Comparison of ENCODE assay signal across 8 cellular contexts in the genomic region with DNA sequence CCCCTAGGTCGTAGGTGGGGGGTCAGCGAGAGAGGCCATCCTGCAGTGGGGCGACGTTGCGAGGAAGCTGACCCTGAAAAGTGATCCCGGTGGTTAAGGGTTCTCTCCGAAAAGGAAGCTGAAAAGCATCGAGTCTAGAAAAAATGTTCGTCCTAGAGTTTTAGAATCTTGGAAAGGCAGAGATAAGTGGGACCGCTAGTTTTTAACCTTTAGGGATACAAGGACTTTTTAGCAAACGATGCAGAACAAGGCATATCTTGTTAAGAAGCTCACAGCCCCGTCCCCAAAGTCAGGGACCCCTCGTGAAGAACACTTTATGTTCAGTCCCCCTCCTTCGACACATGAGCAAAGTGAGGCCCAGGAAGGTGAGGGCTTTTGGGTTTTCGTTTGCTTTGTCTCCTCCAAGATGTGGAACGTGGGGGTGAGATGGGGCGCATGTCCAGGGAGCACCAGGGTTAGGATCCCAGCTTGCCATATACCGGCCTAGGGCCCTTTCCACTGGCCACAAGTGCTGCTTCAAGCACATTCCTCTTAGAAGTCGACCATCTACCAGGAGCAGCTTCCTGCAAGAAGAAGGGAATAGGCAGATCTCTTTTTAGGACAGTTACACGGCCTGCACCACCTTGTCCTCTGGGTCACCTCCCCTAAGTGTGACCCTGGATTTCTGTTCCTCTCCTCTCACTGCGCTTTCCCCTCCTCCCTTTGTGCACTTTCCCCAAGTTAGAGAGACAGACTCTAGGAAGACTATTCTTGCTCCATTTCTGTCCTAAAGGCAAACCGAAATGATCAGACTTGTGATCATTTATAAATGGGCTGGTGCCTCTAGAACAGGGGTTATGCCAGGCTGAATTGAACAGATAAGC. TPM values are rescaled to one million over a fixed set of nuclear protein-coding genes. Genes with fewer than 3 reads are reported as not detected.
DNase-seq lines count a peak whose midpoint lies in the region; ATAC-seq and TF ChIP-seq lines count a peak whose summit lies in the region.

No MANE protein-coding gene starts in this region.

- H3K4me3 ChIP-seq in HUES64 (ENCODE audit: low read length) = peak overlapping the region; percentile 70
- H3K4me3 ChIP-seq in astrocyte of the cerebellum (ENCODE audit: low read depth, low read length) = peak overlapping the region; percentile 75
- peak overlapping the region; percentile 76 to 92 (median 86) for H3K4me3 ChIP-seq in transverse colon

- no peak for TF ChIP-seq POLR2A in transverse colon (IDR thresholded peaks at IDR 0.05)

- WGBS in HUES64 = 35% methylated on average over 22 of the region's 22 CpGs
- WGBS in transverse colon (ENCODE audit: low coverage in 1 of 2), 2 donors = 38 to 41% methylated on average over 11 to 22 of the region's 22 CpGs

- intact Hi-C loops in transverse colon (cut with DNase I; ENCODE audit: low total_unique reads) = no loop called here

- ATAC-seq in left lobe of liver (peak; percentile 22), GM18907 (IDR thresholded peaks at IDR 0.05; ENCODE audit: unreplicated experiment) (no peak)

- H3K36me3 ChIP-seq in HUES64 (ENCODE audit: insufficient read depth, low read length) (no peaks in the 10 kb centered on the region), transverse colon (no peaks in the 10 kb centered on the region)

- H3K9ac ChIP-seq in HUES64 (ENCODE audit: low read depth, low read length) = peak overlapping the region; percentile 82

- DNase-seq in GM10266 (ENCODE audit: extremely low spot score) = peak; percentile 31
- DNase-seq in astrocyte of the cerebellum (ENCODE audit: low read depth) = no peak
- DNase-seq in left lobe of liver (ENCODE audit: low spot score) = no peak
- DNase-seq in transverse colon = no peak
- no peak for DNase-seq in NCI-H526 treated with DMSO at 0.1 percent for 48 hours (lab: John Stamatoyannopoulos, UW)
- no peak for DNase-seq in activated effector memory CD4-positive, alpha-beta T cell treated with anti-CD3 and anti-CD28 coated beads, Interleukin-2, amount 50 U/mL, for 16 hours

- TF ChIP-seq CTCF in GM10266 (IDR thresholded peaks at IDR 0.05; ENCODE audit: control insufficient read depth, insufficient read depth, low read depth, missing control alignments) (no peak), astrocyte of the cerebellum (IDR thresholded peaks at IDR 0.05; ENCODE audit: low read depth, low read length, missing control alignments) (no peak), transverse colon (IDR thresholded peaks at IDR 0.05) (no peak)

- no peak for TF ChIP-seq EP300 in transverse colon (IDR thresholded peaks at IDR 0.05; ENCODE audit: low read depth)

- in situ Hi-C loops in astrocyte of the cerebellum (cut with HindIII; ENCODE audit: low sequenced_read_pairs) (no loop called here), transverse colon (cut with MboI; ENCODE audit: low pct_ligation_motif_present in 1 of 4, low pct_unique_long_range_greater_than_20kb in 1 of 4, low sequenced_read_pairs in 3 of 4) (no loop called here)

- H3K27me3 ChIP-seq in HUES64 (ENCODE audit: insufficient read depth, low read length) (peaks cover 45% of the 10 kb centered on the region), transverse colon (no peaks in the 10 kb centered on the region)

- H3K9me3 ChIP-seq in HUES64 (ENCODE audit: insufficient read depth, low read depth, low read length) = no peaks in the 10 kb centered on the region
- no peaks in the 10 kb centered on the region for H3K9me3 ChIP-seq in transverse colon

- H3K4me1 ChIP-seq in HUES64 (ENCODE audit: insufficient read depth, low read length) (peaks cover 22% of the 10 kb centered on the region; the same call in 1 of the 2 replicates), transverse colon (peaks cover 2 to 46% (median 14%) of the 10 kb centered on the region in 4 donors)

- H3K27ac ChIP-seq in HUES64 (ENCODE audit: low read depth, low read length) (no peak overlapping the region), transverse colon (peak overlapping the region; percentile 61 to 75 (median 72))

RNA-seq across cellular contexts. Expression of gene SLC35G1, which starts 1.0 kb away (rescaled TPM):
- polyA plus RNA-seq in HUES64 (2013, experiment 1 of 2) = 7.3 TPM
- 7.5 TPM for polyA plus RNA-seq in HUES64 (2013, experiment 2 of 2)
- 2.9 TPM for total RNA-seq in left lobe of liver
- total RNA-seq in transverse colon = 10 to 100 TPM in 3 of 4 donors, 1 to 10 TPM in 1; 7.4 to 42.1 (median 28.9) TPM
